ENCODE assay signal across 26 cellular contexts in genomic region chr7:112864380-112864779, GRCh38.
"Had no signal": no experiment of that assay in that cellular context is flagged by ENCODE, and none has a peak within 500 bp of the region (broad histone marks: within the 10 kb centered on the region; RNA-seq: fewer than 3 reads in every experiment).

No MANE protein-coding gene starts in this region.

- H3K27me3 ChIP-seq: stomach, suprapubic skin, testis, thyroid gland, tibial artery, tibial nerve, transverse colon, upper lobe of left lung, upper lobe of right lung, uterus, vagina had no signal

- H3K27ac ChIP-seq: stomach, suprapubic skin, testis, thoracic aorta, thyroid gland, tibial artery, tibial nerve, transverse colon, upper lobe of left lung, upper lobe of right lung, uterus, vagina had no signal

- H3K9me3 ChIP-seq: suprapubic skin, testis, thoracic aorta, thyroid gland, upper lobe of left lung, upper lobe of right lung, uterus, vagina had no signal

- DNase-seq: stimulated activated CD4-positive, alpha-beta T cell treated with anti-CD3 and anti-CD28 coated beads, Interleukin-2, amount 100 ng/mL, for 48 hours; stimulated activated CD4-positive, alpha-beta T cell treated with anti-CD3 and anti-CD28 coated beads, Interleukin-4, amount 100 ng/mL, for 1 hour; stimulated activated CD4-positive, alpha-beta T cell treated with anti-CD3 and anti-CD28 coated beads, Interleukin-4, amount 100 ng/mL, for 24 hours; stimulated activated CD4-positive, alpha-beta T cell treated with anti-CD3 and anti-CD28 coated beads, Interleukin-4, amount 100 ng/mL, for 4 hours; stimulated activated CD8-positive, alpha-beta memory T cell treated with anti-CD3 and anti-CD28 coated beads, Interleukin-4, amount 100 ng/mL, for 48 hours; stimulated activated naive B cell treated with anti-CD40 and anti-IgM and Interleukin-4, amounts not matched to agents 10 μg/mL and 1 μg/mL and 100 μg/mL, for 72 hours; stimulated activated naive CD4-positive, alpha-beta T cell; stimulated activated naive CD4-positive, alpha-beta T cell treated with Interleukin-2 at 50 U/mL for 16 hours; stimulated activated naive CD8-positive, alpha-beta T cell treated with anti-CD3 and anti-CD28 coated beads, Interleukin-15, amount 100 ng/mL, for 72 hours; stimulated activated naive CD8-positive, alpha-beta T cell treated with anti-CD3 and anti-CD28 coated beads, Interleukin-15, Interleukin-2, amounts not matched to agents 100 U/mL and 50 U/mL, for 24 hours; stomach; substantia nigra; testis; thyroid gland; tibial artery; transverse colon; trophoblast cell; upper lobe of left lung; upper lobe of right lung; uterus had no signal

- H3K36me3 ChIP-seq: stomach, suprapubic skin, thoracic aorta, thyroid gland, tibial artery, transverse colon, upper lobe of left lung, upper lobe of right lung, uterus, vagina had no signal

- ATAC-seq: stimulated activated effector memory CD8-positive, alpha-beta T cell treated with anti-CD3 and anti-CD28 coated beads, Interleukin-12 subunit alpha, Interleukin-12 subunit beta, amount 100 ng/mL, for 72 hours; stimulated activated memory B cell treated with anti-CD40 and anti-IgM and Interleukin-4, amounts not matched to agents 10 μg/mL and 1 μg/mL and 100 μg/mL, for 72 hours; stimulated activated naive B cell treated with anti-CD40 and anti-IgM and Interleukin-4, amounts not matched to agents 10 μg/mL and 1 μg/mL and 100 μg/mL, for 72 hours; stimulated activated naive CD8-positive, alpha-beta T cell treated with anti-CD3 and anti-CD28 coated beads, Interleukin-15, amount 100 ng/mL, for 72 hours; stimulated activated naive CD8-positive, alpha-beta T cell treated with anti-CD3 and anti-CD28 coated beads, Interleukin-15, Interleukin-2, amounts not matched to agents 100 U/mL and 50 U/mL, for 24 hours; upper lobe of right lung had no signal

- H3K4me3 ChIP-seq: stomach, suprapubic skin, testis, thoracic aorta, thyroid gland, tibial artery, tibial nerve, transverse colon, upper lobe of left lung, upper lobe of right lung, uterus, vagina had no signal

- H3K4me1 ChIP-seq: testis, tibial artery, tibial nerve, uterus had no signal
